Comparison of ENCODE assay signal across 8 cellular contexts in genomic region chr4:170090667-170091052, GRCh38. TPM values are rescaled to one million over a fixed set of nuclear protein-coding genes. Genes with fewer than 3 reads are reported as not detected.
A peak's percentile ranks its signal among the peaks of the same experiment; 100 is the strongest.
DNase-seq lines count a peak whose midpoint lies in the region; ATAC-seq, FAIRE-seq and TF ChIP-seq lines count a peak whose summit lies in the region.

No MANE protein-coding gene starts in this region.

- peaks cover 17% of the 10 kb centered on the region for H3K27me3 Mint-ChIP-seq in activated naive CD8-positive, alpha-beta T cell
- H3K27me3 Mint-ChIP-seq in CD14-positive monocyte (ENCODE audit: low read depth in 3 of 3): peaks cover 41 to 64% (median 49%) of the 10 kb centered on the region in 3 donors

- peaks cover 10% of the 10 kb centered on the region for H3K4me1 Mint-ChIP-seq in activated naive CD8-positive, alpha-beta T cell (ENCODE audit: low read depth)
- H3K4me1 Mint-ChIP-seq in CD14-positive monocyte: peaks cover 10% of the 10 kb centered on the region

- H3K9me3 ChIP-seq in right cardiac atrium (ENCODE audit: control insufficient read depth, low read length) (no peaks in the 10 kb centered on the region), lower lobe of right lung (no peaks in the 10 kb centered on the region)

- H3K4me1 ChIP-seq in right cardiac atrium (ENCODE audit: control insufficient read depth, insufficient read depth, low read length) (no peaks in the 10 kb centered on the region), lower lobe of right lung (peaks cover 12% of the 10 kb centered on the region)

- H3K4me3 ChIP-seq in right cardiac atrium (ENCODE audit: low read length) (peak overlapping the region; percentile 63), lower lobe of right lung (peak overlapping the region; percentile 65)

- peak overlapping the region; percentile 68 for H3K4me3 Mint-ChIP-seq in activated naive CD8-positive, alpha-beta T cell
- H3K4me3 Mint-ChIP-seq in CD14-positive monocyte: peak overlapping the region in 1 of 2 donors; percentile 88

- no peak for ATAC-seq in right cardiac atrium
- peak in 1 of 2 donors; percentile 22 for ATAC-seq in lower lobe of right lung
- no peak for ATAC-seq in HG03378 (IDR thresholded peaks at IDR 0.05; ENCODE audit: unreplicated experiment)
- no peak for ATAC-seq in GM19328 (IDR thresholded peaks at IDR 0.05; ENCODE audit: unreplicated experiment)

- no peaks in the 10 kb centered on the region for H3K36me3 Mint-ChIP-seq in activated naive CD8-positive, alpha-beta T cell
- no peaks in the 10 kb centered on the region for H3K36me3 Mint-ChIP-seq in CD14-positive monocyte

- intact Hi-C loops in right cardiac atrium (cut with DNase I) (no loop called here), cardiac septum (cut with DNase I) (no loop called here), lower lobe of right lung (cut with DNase I) (no loop called here), CD14-positive monocyte (cut with micrococcal nuclease) (no loop called here)

- H3K27ac Mint-ChIP-seq in activated naive CD8-positive, alpha-beta T cell: no peak overlapping the region
- H3K27ac Mint-ChIP-seq in CD14-positive monocyte: no peak overlapping the region

- no peak for FAIRE-seq in urothelium cell line (lab: Jason Lieb, UNC)

- peaks cover 6% of the 10 kb centered on the region for H3K36me3 ChIP-seq in lower lobe of right lung

- DNase-seq in right cardiac atrium: no peak
- DNase-seq in cardiac septum (ENCODE audit: low spot score): no peak
- DNase-seq in lower lobe of right lung: no peak
- peak; percentile 16 for DNase-seq in urothelium cell line (ENCODE audit: low spot score)
- no peak for DNase-seq in CD14-positive monocyte (ENCODE audit: low spot score)

- TF ChIP-seq CTCF in lower lobe of right lung (IDR thresholded peaks at IDR 0.05): no peak
- TF ChIP-seq CTCF in CD14-positive monocyte (IDR thresholded peaks at IDR 0.05): no peak

- H3K27ac ChIP-seq in right cardiac atrium (ENCODE audit: low read length) (no peak overlapping the region), lower lobe of right lung (no peak overlapping the region)

- H3K27me3 ChIP-seq in right cardiac atrium (ENCODE audit: control insufficient read depth, insufficient read depth) (no peaks in the 10 kb centered on the region), lower lobe of right lung (ENCODE audit: low read depth) (peaks cover 8% of the 10 kb centered on the region)

- H3K9me3 Mint-ChIP-seq in activated naive CD8-positive, alpha-beta T cell (ENCODE audit: low read depth): no peaks in the 10 kb centered on the region
- peaks cover 0 to 12% (median 2%) of the 10 kb centered on the region in 7 donors for H3K9me3 Mint-ChIP-seq in CD14-positive monocyte

RNA-seq across cellular contexts. Expression of gene AADAT, which starts 0.9 kb away (rescaled TPM):
- 1 to 10 TPM; 2.0 to 2.1 (median 2.1) TPM for total RNA-seq in right cardiac atrium
- 1.5 TPM for polyA plus RNA-seq in right cardiac atrium
- total RNA-seq in cardiac septum: 2.0 TPM
- total RNA-seq in lower lobe of right lung: 4.9 TPM
- not detected for polyA plus RNA-seq in CD14-positive monocyte
